7 cellular contexts compared by ENCODE assay signal in genomic region chr2:85544254-85544691, GRCh38. TPM values are rescaled to one million over a fixed set of nuclear protein-coding genes. Genes with fewer than 3 reads are reported as not detected.
DNase-seq lines count a peak whose midpoint lies in the region; ATAC-seq, FAIRE-seq and TF ChIP-seq lines count a peak whose summit lies in the region.
"Not testable (repeated sequence)": the region's sequence is repeated elsewhere in the genome, so short reads cannot be mapped to it uniquely, and the experiment has no call there.

No MANE protein-coding gene starts in this region.

- H3K4me3 ChIP-seq in HEK293 (ENCODE audit: low read depth, low read length); RWPE2 (ENCODE audit: severe bottlenecking); endodermal cell (ENCODE audit: low read length); HepG2 (replicated peaks in 1 of 3; ENCODE audit: insufficient read depth in 1 of 3, low read depth in 2 of 3, low read length in 3 of 3); skeletal muscle satellite cell (ENCODE audit: low read length): not testable (repeated sequence)

- peak; percentile 12 to 17; a peak in 2 of 4 replicates for TF ChIP-seq POLR2A in HepG2 (IDR thresholded peaks at IDR 0.05; ENCODE audit: insufficient read depth in 1 of 2, low read depth in 2 of 2, low read length in 2 of 2)

- not testable (repeated sequence) for H2AFZ ChIP-seq in HepG2 (ENCODE audit: low read length)

- TF ChIP-seq CTCF in HEK293 (tag by site-specific recombination; IDR thresholded peaks at IDR 0.05); RWPE2 (IDR thresholded peaks at IDR 0.05; ENCODE audit: poor library complexity, severe bottlenecking); endodermal cell (conservative IDR thresholded peaks at IDR 0.05); HepG2 (CRISPR knock-in tag; IDR thresholded peaks at IDR 0.05): not testable (repeated sequence)

- CTCF ChIA-PET in HEK293 (lab: Yijun Ruan, JAX): interaction anchor here (0.7 to 3.5 kb wide), 2 partner anchors 123 to 125 kb away, joined by 4 to 10 read pairs; no protein-coding TSS in a partner anchor
- CTCF ChIA-PET in HepG2 (lab: Yijun Ruan, JAX; ENCODE audit: low intra/inter-chr PET ratio, low total read pairs): not testable (repeated sequence)

- TF ChIP-seq EP300 in HepG2 (IDR thresholded peaks at IDR 0.05; ENCODE audit: low read depth in 2 of 2, low read length in 2 of 2); HepG2 (CRISPR knock-in tag; IDR thresholded peaks at IDR 0.05; ENCODE audit: borderline replicate concordance): not testable (repeated sequence)

- not testable (repeated sequence) for H3K27me3 ChIP-seq in RWPE2 (ENCODE audit: insufficient read depth, poor library complexity, severe bottlenecking); endodermal cell (ENCODE audit: control insufficient read depth, insufficient read depth, low read length, poor library complexity, severe bottlenecking); HepG2 (ENCODE audit: control insufficient read depth in 1 of 2, insufficient read depth in 2 of 2, low read length in 2 of 2); skeletal muscle satellite cell (ENCODE audit: control insufficient read depth, insufficient read depth, low read length)

- peaks cover 44% of the 10 kb centered on the region for H4K20me1 ChIP-seq in HepG2 (ENCODE audit: insufficient read depth, low read length)

- H3K4me1 ChIP-seq in HEK293 (ENCODE audit: control insufficient read depth, insufficient read depth, low read length): not testable (repeated sequence)
- peaks cover 27% of the 10 kb centered on the region for H3K4me1 ChIP-seq in RWPE2 (ENCODE audit: insufficient read depth, poor library complexity, severe bottlenecking)
- peaks cover 15% of the 10 kb centered on the region for H3K4me1 ChIP-seq in endodermal cell (ENCODE audit: control insufficient read depth, insufficient read depth, low read length)
- H3K4me1 ChIP-seq in HepG2 (ENCODE audit: insufficient read depth, low read length): peaks cover 30% of the 10 kb centered on the region
- H3K4me1 ChIP-seq in skeletal muscle satellite cell (ENCODE audit: control insufficient read depth, insufficient read depth, low read length): peaks cover 28% of the 10 kb centered on the region

- H3K27ac Mint-ChIP-seq in activated naive CD8-positive, alpha-beta T cell: peak overlapping the region; percentile 76
- peak overlapping the region; percentile 41 for H3K27ac Mint-ChIP-seq in endodermal cell

- 95% methylated on average over 3 of the region's 3 CpGs; no CpG with 5 or more reads in 1 of the 2 experiments for WGBS in endodermal cell (ENCODE audit: insufficient coverage in 1 of 2, insufficient read length in 1 of 2), 2 experiments
- 100% methylated on average over 3 of the region's 3 CpGs for WGBS in HepG2 (ENCODE audit: low lambda C conversion rate)

- not testable (repeated sequence) for FAIRE-seq in HepG2 (lab: Jason Lieb, UNC)

- peaks cover 38% of the 10 kb centered on the region for H3K4me1 Mint-ChIP-seq in activated naive CD8-positive, alpha-beta T cell (ENCODE audit: low read depth)
- peaks cover 27% of the 10 kb centered on the region for H3K4me1 Mint-ChIP-seq in endodermal cell

- peak; percentile 55 to 67 for DNase-seq in NCI-H2081 (lab: John Stamatoyannopoulos, UW)
- DNase-seq in RWPE2 (ENCODE audit: low spot score); endodermal cell; HepG2 (ENCODE audit: low spot score): not testable (repeated sequence)

- POLR2A ChIA-PET in HEK293 (lab: Yijun Ruan, JAX) (interaction anchor here (1.0 to 3.2 kb wide), 6 partner anchors 10 to 124 kb away, joined by 3 to 15 read pairs (median 4); partner anchors contain the start of gene GGCX), HepG2 (lab: Yijun Ruan, JAX) (interaction anchor here (0.8 to 18.0 kb wide), 9 partner anchors 3 to 124 kb away, joined by 3 to 445 read pairs (median 6); partner anchors contain the start of genes C2orf68, GGCX, MAT2A and RNF181)

- intact Hi-C loops in HepG2 (cut with micrococcal nuclease; ENCODE audit: unreplicated experiment): not testable (repeated sequence)

- not testable (repeated sequence) for H3K4me2 ChIP-seq in HepG2 (ENCODE audit: low read depth, low read length)
- peak overlapping the region; percentile 23 for H3K4me2 ChIP-seq in skeletal muscle satellite cell (ENCODE audit: low read length)

- H3K9me3 ChIP-seq in HEK293 (ENCODE audit: control insufficient read depth, insufficient read depth, low read depth, low read length); RWPE2 (ENCODE audit: severe bottlenecking); endodermal cell (ENCODE audit: control insufficient read depth, low read length); HepG2 (ENCODE audit: low read length); skeletal muscle satellite cell (replicated peaks; ENCODE audit: low read length): not testable (repeated sequence)

- H3K4me3 Mint-ChIP-seq in activated naive CD8-positive, alpha-beta T cell: peak overlapping the region; percentile 69
- H3K4me3 Mint-ChIP-seq in endodermal cell: not testable (repeated sequence)

- ATAC-seq in RWPE2 (ENCODE audit: low read depth); HepG2: not testable (repeated sequence)

- not testable (repeated sequence) for TF ChIP-seq RAD21 in HepG2 (CRISPR knock-in tag; IDR thresholded peaks at IDR 0.05)

- in situ Hi-C loops in HepG2 (cut with HindIII; ENCODE audit: extremely low pct_ligation_motif_present, low pct_unique_long_range_greater_than_20kb): not testable (repeated sequence)

- BruUV-seq in HepG2 (replicated peaks; lab: Mats Ljungman, UMichigan): not testable (repeated sequence)

- not testable (repeated sequence) for H3K9me3 Mint-ChIP-seq in activated naive CD8-positive, alpha-beta T cell (ENCODE audit: low read depth); endodermal cell

- H3K27ac ChIP-seq in HEK293 (ENCODE audit: extremely low read depth, low read depth, low read length); endodermal cell (ENCODE audit: low read depth, low read length); HepG2 (ENCODE audit: extremely low read length, insufficient read depth, low read length): not testable (repeated sequence)
- H3K27ac ChIP-seq in RWPE2 (ENCODE audit: poor library complexity, severe bottlenecking): peak overlapping the region; percentile 86

- peaks cover 41% of the 10 kb centered on the region for H3K36me3 Mint-ChIP-seq in activated naive CD8-positive, alpha-beta T cell
- H3K36me3 Mint-ChIP-seq in endodermal cell (ENCODE audit: low read depth): peaks cover 77% of the 10 kb centered on the region

- H3K79me2 ChIP-seq in HepG2 (ENCODE audit: insufficient read depth, low read length): peaks cover 36% of the 10 kb centered on the region

- H3K36me3 ChIP-seq in HEK293 (ENCODE audit: control insufficient read depth in 2 of 2, insufficient read depth in 1 of 2, low read length in 2 of 2) (peaks cover 29 to 91% of the 10 kb centered on the region in 2 experiments), RWPE2 (ENCODE audit: low read depth) (peaks cover 78% of the 10 kb centered on the region), endodermal cell (ENCODE audit: control insufficient read depth, insufficient read depth, low read length) (peaks cover 76% of the 10 kb centered on the region), HepG2 (replicated peaks in 1 of 2; ENCODE audit: control insufficient read depth in 1 of 2, insufficient read depth in 2 of 2, low read length in 2 of 2) (peaks cover 14 to 52% of the 10 kb centered on the region in 2 experiments; a peak in 4 of 5 replicates), skeletal muscle satellite cell (ENCODE audit: insufficient read depth, low read length) (peaks cover 64% of the 10 kb centered on the region)

- H3K27me3 Mint-ChIP-seq in activated naive CD8-positive, alpha-beta T cell; endodermal cell (ENCODE audit: insufficient read depth): not testable (repeated sequence)

- not testable (repeated sequence) for H3K9ac ChIP-seq in endodermal cell (ENCODE audit: extremely low read depth, low read length, poor library complexity, severe bottlenecking); HepG2 (ENCODE audit: insufficient read depth, low read depth, low read length); skeletal muscle satellite cell (ENCODE audit: low read depth, low read length)

RNA-seq across cellular contexts. Expression of gene MAT2A, which starts 5.3 kb away (rescaled TPM):
- total RNA-seq in endodermal cell (100 to 1,000 TPM; 171 to 267 TPM), HepG2 (2016; rRNA removed; fragmentation: Illumina TruSeq; extraction: Trizol) (55.8 and 155 TPM in 2 replicates)
- 270 TPM for polyA plus RNA-seq in endodermal cell (2013, experiment 1 of 2)
- polyA plus RNA-seq in endodermal cell (2013, experiment 2 of 2): 200 TPM
- 17.0 and 17.4 TPM in 2 replicates for total RNA-seq in HepG2 (2016; cell fraction: cytosol; rRNA removed; fragmentation: Illumina TruSeq; extraction: Trizol; ENCODE audit: low read depth)
- total RNA-seq in HepG2 (2016; cell fraction: insoluble cytoplasmic fraction; rRNA removed; fragmentation: Illumina TruSeq; extraction: Trizol): 56.1 and 159 TPM in 2 replicates
- total RNA-seq in HepG2 (2016; cell fraction: membrane; rRNA removed; fragmentation: Illumina TruSeq; extraction: Trizol): 24.5 and 25.4 TPM in 2 replicates
- 512 and 527 TPM in 2 replicates for total RNA-seq in HepG2 (2016; cell fraction: nucleus; rRNA removed; fragmentation: Illumina TruSeq; extraction: Trizol)
- 331 and 367 TPM in 2 replicates for polyA plus RNA-seq in HepG2 (2011; rRNA removed)
- polyA plus RNA-seq in HepG2 (2011; cell fraction: cytosol; rRNA removed): 57.6 and 71.2 TPM in 2 replicates
- 1,062 and 1,322 TPM in 2 replicates for polyA plus RNA-seq in HepG2 (2011; cell fraction: nucleus; rRNA removed)
- polyA plus RNA-seq in HepG2 (2012): 226 and 241 TPM in 2 replicates
- 3.7 and 4.3 TPM in 2 replicates for polyA plus RNA-seq in HepG2 (2016; cell fraction: cytosol; fragmentation: Illumina TruSeq; extraction: Trizol; ENCODE audit: low read depth)
- polyA plus RNA-seq in HepG2 (2016; cell fraction: insoluble cytoplasmic fraction; fragmentation: Illumina TruSeq; extraction: Trizol; ENCODE audit: low read depth): 67.1 and 68.7 TPM in 2 replicates
- 13.5 TPM in 2 replicates for polyA plus RNA-seq in HepG2 (2016; cell fraction: membrane; fragmentation: Illumina TruSeq; extraction: Trizol; ENCODE audit: low read depth)
- 1,060 and 1,066 TPM in 2 replicates for polyA plus RNA-seq in HepG2 (2016; cell fraction: nucleus; fragmentation: Illumina TruSeq; extraction: Trizol; ENCODE audit: insufficient read depth, low read depth)
- 260 and 404 TPM in 2 replicates for polyA minus RNA-seq in HepG2 (2011; rRNA and poly(A)+ RNA removed; ENCODE audit: low replicate concordance)
- 43.2 and 67.4 TPM in 2 replicates for polyA minus RNA-seq in HepG2 (2011; cell fraction: cytosol; rRNA and poly(A)+ RNA removed)
- polyA minus RNA-seq in HepG2 (2011; cell fraction: nucleus; rRNA and poly(A)+ RNA removed): 961 and 1,136 TPM in 2 replicates
- 104 and 107 TPM in 2 replicates for total RNA-seq in skeletal muscle satellite cell (2012; rRNA removed)

RNA-seq across cellular contexts. Expression of gene GGCX, which starts 17.0 kb away (rescaled TPM):
- 10 to 100 TPM; 74.5 to 89.5 TPM for total RNA-seq in endodermal cell
- polyA plus RNA-seq in endodermal cell (2013, experiment 1 of 2): 41.7 TPM
- 37.9 TPM for polyA plus RNA-seq in endodermal cell (2013, experiment 2 of 2)
- total RNA-seq in HepG2 (2016; rRNA removed; fragmentation: Illumina TruSeq; extraction: Trizol): 51.3 and 103 TPM in 2 replicates
- total RNA-seq in HepG2 (2016; cell fraction: cytosol; rRNA removed; fragmentation: Illumina TruSeq; extraction: Trizol; ENCODE audit: low read depth): 17.1 and 22.7 TPM in 2 replicates
- 48.3 and 106 TPM in 2 replicates for total RNA-seq in HepG2 (2016; cell fraction: insoluble cytoplasmic fraction; rRNA removed; fragmentation: Illumina TruSeq; extraction: Trizol)
- total RNA-seq in HepG2 (2016; cell fraction: membrane; rRNA removed; fragmentation: Illumina TruSeq; extraction: Trizol): 29.4 and 31.6 TPM in 2 replicates
- 105 and 118 TPM in 2 replicates for total RNA-seq in HepG2 (2016; cell fraction: nucleus; rRNA removed; fragmentation: Illumina TruSeq; extraction: Trizol)
- 72.5 and 74.9 TPM in 2 replicates for polyA plus RNA-seq in HepG2 (2011; rRNA removed)
- 69.2 and 77.6 TPM in 2 replicates for polyA plus RNA-seq in HepG2 (2011; cell fraction: cytosol; rRNA removed)
- 125 and 131 TPM in 2 replicates for polyA plus RNA-seq in HepG2 (2011; cell fraction: nucleus; rRNA removed)
- 61.2 and 76.7 TPM in 2 replicates for polyA plus RNA-seq in HepG2 (2012)
- 13.3 and 16.7 TPM in 2 replicates for polyA plus RNA-seq in HepG2 (2016; cell fraction: cytosol; fragmentation: Illumina TruSeq; extraction: Trizol; ENCODE audit: low read depth)
- 30.8 and 40.7 TPM in 2 replicates for polyA plus RNA-seq in HepG2 (2016; cell fraction: insoluble cytoplasmic fraction; fragmentation: Illumina TruSeq; extraction: Trizol; ENCODE audit: low read depth)
- 17.3 and 20.9 TPM in 2 replicates for polyA plus RNA-seq in HepG2 (2016; cell fraction: membrane; fragmentation: Illumina TruSeq; extraction: Trizol; ENCODE audit: low read depth)
- polyA plus RNA-seq in HepG2 (2016; cell fraction: nucleus; fragmentation: Illumina TruSeq; extraction: Trizol; ENCODE audit: insufficient read depth, low read depth): 107 and 111 TPM in 2 replicates
- 104 and 294 TPM in 2 replicates for polyA minus RNA-seq in HepG2 (2011; rRNA and poly(A)+ RNA removed; ENCODE audit: low replicate concordance)
- 49.5 and 52.3 TPM in 2 replicates for polyA minus RNA-seq in HepG2 (2011; cell fraction: cytosol; rRNA and poly(A)+ RNA removed)
- polyA minus RNA-seq in HepG2 (2011; cell fraction: nucleus; rRNA and poly(A)+ RNA removed): 129 and 159 TPM in 2 replicates
- total RNA-seq in skeletal muscle satellite cell (2012; rRNA removed): 33.0 and 38.9 TPM in 2 replicates

RNA-seq across cellular contexts. Expression of gene VAMP8, which starts 33.1 kb away (rescaled TPM):
- total RNA-seq in endodermal cell (100 to 1,000 TPM in 1 of 2 donors, 10 to 100 TPM in 1; 80.4 to 146 TPM), HepG2 (2016; rRNA removed; fragmentation: Illumina TruSeq; extraction: Trizol) (83.3 and 97.0 TPM in 2 replicates)
- 60.6 TPM for polyA plus RNA-seq in endodermal cell (2013, experiment 1 of 2)
- polyA plus RNA-seq in endodermal cell (2013, experiment 2 of 2): 58.9 TPM
- 33.0 and 34.9 TPM in 2 replicates for total RNA-seq in HepG2 (2016; cell fraction: cytosol; rRNA removed; fragmentation: Illumina TruSeq; extraction: Trizol; ENCODE audit: low read depth)
- total RNA-seq in HepG2 (2016; cell fraction: insoluble cytoplasmic fraction; rRNA removed; fragmentation: Illumina TruSeq; extraction: Trizol): 91.8 and 96.6 TPM in 2 replicates
- total RNA-seq in HepG2 (2016; cell fraction: membrane; rRNA removed; fragmentation: Illumina TruSeq; extraction: Trizol): 38.7 and 40.7 TPM in 2 replicates
- total RNA-seq in HepG2 (2016; cell fraction: nucleus; rRNA removed; fragmentation: Illumina TruSeq; extraction: Trizol): 36.3 and 40.3 TPM in 2 replicates
- polyA plus RNA-seq in HepG2 (2011; rRNA removed): 151 and 157 TPM in 2 replicates
- 149 and 196 TPM in 2 replicates for polyA plus RNA-seq in HepG2 (2011; cell fraction: cytosol; rRNA removed)
- 67.9 and 94.0 TPM in 2 replicates for polyA plus RNA-seq in HepG2 (2011; cell fraction: nucleus; rRNA removed)
- 146 and 149 TPM in 2 replicates for polyA plus RNA-seq in HepG2 (2012)
- 45.1 and 52.0 TPM in 2 replicates for polyA plus RNA-seq in HepG2 (2016; cell fraction: cytosol; fragmentation: Illumina TruSeq; extraction: Trizol; ENCODE audit: low read depth)
- polyA plus RNA-seq in HepG2 (2016; cell fraction: insoluble cytoplasmic fraction; fragmentation: Illumina TruSeq; extraction: Trizol; ENCODE audit: low read depth): 141 and 157 TPM in 2 replicates
- 48.0 and 51.7 TPM in 2 replicates for polyA plus RNA-seq in HepG2 (2016; cell fraction: membrane; fragmentation: Illumina TruSeq; extraction: Trizol; ENCODE audit: low read depth)
- polyA plus RNA-seq in HepG2 (2016; cell fraction: nucleus; fragmentation: Illumina TruSeq; extraction: Trizol; ENCODE audit: insufficient read depth, low read depth): 89.3 and 90.1 TPM in 2 replicates
- 33.8 and 60.6 TPM in 2 replicates for polyA minus RNA-seq in HepG2 (2011; rRNA and poly(A)+ RNA removed; ENCODE audit: low replicate concordance)
- 17.8 and 20.1 TPM in 2 replicates for polyA minus RNA-seq in HepG2 (2011; cell fraction: cytosol; rRNA and poly(A)+ RNA removed)
- polyA minus RNA-seq in HepG2 (2011; cell fraction: nucleus; rRNA and poly(A)+ RNA removed): 16.2 and 24.6 TPM in 2 replicates
- total RNA-seq in skeletal muscle satellite cell (2012; rRNA removed): 2.8 TPM in 1 of 2 replicates, not detected in the other

RNA-seq across cellular contexts. Expression of gene VAMP5, which starts 40.0 kb away (rescaled TPM):
- total RNA-seq in endodermal cell (10 to 100 TPM in 1 of 2 donors, 1 to 10 TPM in 1; 6.3 to 13.9 TPM), HepG2 (2016; rRNA removed; fragmentation: Illumina TruSeq; extraction: Trizol) (7.2 and 9.0 TPM in 2 replicates)
- 13.7 TPM for polyA plus RNA-seq in endodermal cell (2013, experiment 1 of 2)
- 17.3 TPM for polyA plus RNA-seq in endodermal cell (2013, experiment 2 of 2)
- 13.9 and 18.3 TPM in 2 replicates for total RNA-seq in HepG2 (2016; cell fraction: cytosol; rRNA removed; fragmentation: Illumina TruSeq; extraction: Trizol; ENCODE audit: low read depth)
- 7.1 and 9.2 TPM in 2 replicates for total RNA-seq in HepG2 (2016; cell fraction: insoluble cytoplasmic fraction; rRNA removed; fragmentation: Illumina TruSeq; extraction: Trizol)
- total RNA-seq in HepG2 (2016; cell fraction: membrane; rRNA removed; fragmentation: Illumina TruSeq; extraction: Trizol): 12.5 and 15.9 TPM in 2 replicates
- 3.2 and 4.0 TPM in 2 replicates for total RNA-seq in HepG2 (2016; cell fraction: nucleus; rRNA removed; fragmentation: Illumina TruSeq; extraction: Trizol)
- 56.7 and 68.6 TPM in 2 replicates for polyA plus RNA-seq in HepG2 (2011; rRNA removed)
- polyA plus RNA-seq in HepG2 (2011; cell fraction: cytosol; rRNA removed): 87.7 and 90.8 TPM in 2 replicates
- polyA plus RNA-seq in HepG2 (2011; cell fraction: nucleus; rRNA removed): 35.8 and 44.7 TPM in 2 replicates
- 39.4 and 46.3 TPM in 2 replicates for polyA plus RNA-seq in HepG2 (2012)
- polyA plus RNA-seq in HepG2 (2016; cell fraction: cytosol; fragmentation: Illumina TruSeq; extraction: Trizol; ENCODE audit: low read depth): 27.3 and 33.3 TPM in 2 replicates
- polyA plus RNA-seq in HepG2 (2016; cell fraction: insoluble cytoplasmic fraction; fragmentation: Illumina TruSeq; extraction: Trizol; ENCODE audit: low read depth): 20.9 and 22.2 TPM in 2 replicates
- 21.7 and 27.9 TPM in 2 replicates for polyA plus RNA-seq in HepG2 (2016; cell fraction: membrane; fragmentation: Illumina TruSeq; extraction: Trizol; ENCODE audit: low read depth)
- polyA plus RNA-seq in HepG2 (2016; cell fraction: nucleus; fragmentation: Illumina TruSeq; extraction: Trizol; ENCODE audit: insufficient read depth, low read depth): 11.7 and 13.5 TPM in 2 replicates
- 5.5 and 44.4 TPM in 2 replicates for polyA minus RNA-seq in HepG2 (2011; rRNA and poly(A)+ RNA removed; ENCODE audit: low replicate concordance)
- polyA minus RNA-seq in HepG2 (2011; cell fraction: cytosol; rRNA and poly(A)+ RNA removed): 7.3 and 9.1 TPM in 2 replicates
- 2.0 and 4.9 TPM in 2 replicates for polyA minus RNA-seq in HepG2 (2011; cell fraction: nucleus; rRNA and poly(A)+ RNA removed)
- 10.6 and 38.0 TPM in 2 replicates for total RNA-seq in skeletal muscle satellite cell (2012; rRNA removed)

RNA-seq across cellular contexts. Expression of gene RNF181, which starts 51.3 kb away (rescaled TPM):
- total RNA-seq in endodermal cell: 100 to 1,000 TPM; 113 to 118 TPM
- polyA plus RNA-seq in endodermal cell (2013, experiment 1 of 2): 117 TPM
- polyA plus RNA-seq in endodermal cell (2013, experiment 2 of 2): 122 TPM
- total RNA-seq in HepG2 (2016; rRNA removed; fragmentation: Illumina TruSeq; extraction: Trizol): 224 and 234 TPM in 2 replicates
- total RNA-seq in HepG2 (2016; cell fraction: cytosol; rRNA removed; fragmentation: Illumina TruSeq; extraction: Trizol; ENCODE audit: low read depth): 68.8 and 79.7 TPM in 2 replicates
- 237 and 239 TPM in 2 replicates for total RNA-seq in HepG2 (2016; cell fraction: insoluble cytoplasmic fraction; rRNA removed; fragmentation: Illumina TruSeq; extraction: Trizol)
- total RNA-seq in HepG2 (2016; cell fraction: membrane; rRNA removed; fragmentation: Illumina TruSeq; extraction: Trizol): 60.8 and 63.4 TPM in 2 replicates
- 99.4 and 107 TPM in 2 replicates for total RNA-seq in HepG2 (2016; cell fraction: nucleus; rRNA removed; fragmentation: Illumina TruSeq; extraction: Trizol)
- 578 and 594 TPM in 2 replicates for polyA plus RNA-seq in HepG2 (2011; rRNA removed)
- polyA plus RNA-seq in HepG2 (2011; cell fraction: cytosol; rRNA removed): 700 and 712 TPM in 2 replicates
- polyA plus RNA-seq in HepG2 (2011; cell fraction: nucleus; rRNA removed): 285 and 326 TPM in 2 replicates
- polyA plus RNA-seq in HepG2 (2012): 240 and 307 TPM in 2 replicates
- 54.1 and 54.2 TPM in 2 replicates for polyA plus RNA-seq in HepG2 (2016; cell fraction: cytosol; fragmentation: Illumina TruSeq; extraction: Trizol; ENCODE audit: low read depth)
- polyA plus RNA-seq in HepG2 (2016; cell fraction: insoluble cytoplasmic fraction; fragmentation: Illumina TruSeq; extraction: Trizol; ENCODE audit: low read depth): 189 and 200 TPM in 2 replicates
- 43.8 and 45.1 TPM in 2 replicates for polyA plus RNA-seq in HepG2 (2016; cell fraction: membrane; fragmentation: Illumina TruSeq; extraction: Trizol; ENCODE audit: low read depth)
- polyA plus RNA-seq in HepG2 (2016; cell fraction: nucleus; fragmentation: Illumina TruSeq; extraction: Trizol; ENCODE audit: insufficient read depth, low read depth): 124 and 147 TPM in 2 replicates
- polyA minus RNA-seq in HepG2 (2011; rRNA and poly(A)+ RNA removed; ENCODE audit: low replicate concordance): 200 and 300 TPM in 2 replicates
- 65.6 and 78.5 TPM in 2 replicates for polyA minus RNA-seq in HepG2 (2011; cell fraction: cytosol; rRNA and poly(A)+ RNA removed)
- polyA minus RNA-seq in HepG2 (2011; cell fraction: nucleus; rRNA and poly(A)+ RNA removed): 59.9 and 82.9 TPM in 2 replicates
- 172 and 235 TPM in 2 replicates for total RNA-seq in skeletal muscle satellite cell (2012; rRNA removed)
